In the genomic region with DNA sequence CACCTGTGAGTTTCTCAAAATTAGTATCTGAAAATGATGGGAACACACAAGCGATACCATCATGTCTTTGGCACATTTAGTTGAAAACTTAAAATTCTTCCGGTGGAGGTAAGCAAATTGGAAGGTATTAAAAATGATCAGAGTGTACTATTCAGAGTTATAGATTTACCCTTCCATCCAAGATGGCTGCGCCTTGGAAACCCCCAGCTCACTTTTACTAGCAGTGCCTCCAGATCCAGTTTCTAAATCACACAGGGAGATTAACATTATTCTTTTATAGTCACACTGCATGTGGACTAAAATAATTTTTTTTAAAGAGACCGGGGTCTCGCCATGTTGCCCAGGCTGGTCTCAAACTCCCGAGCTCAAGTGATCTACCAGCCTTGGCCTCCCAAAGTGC, we compare ENCODE assay signal across 19 cellular contexts. TPM values are rescaled to one million over a fixed set of nuclear protein-coding genes. Genes with fewer than 3 reads are reported as not detected.
A peak's percentile ranks its signal among the peaks of the same experiment; 100 is the strongest.
DNase-seq lines count a peak whose midpoint lies in the region; ATAC-seq lines count a peak whose summit lies in the region.
"Had no signal": no experiment of that assay in that cellular context is flagged by ENCODE, and none has a peak within 500 bp of the region (broad histone marks: within the 10 kb centered on the region; RNA-seq: fewer than 3 reads in every experiment).

No MANE protein-coding gene starts in this region.

- H3K4me3 Mint-ChIP-seq in activated naive CD8-positive, alpha-beta T cell treated with anti-CD3 and anti-CD28 coated beads for 36 hours, result peak overlapping the region; percentile 63
- peak overlapping the region; percentile 65 for H3K4me3 Mint-ChIP-seq in natural killer cell treated with Interleukin-12 subunit alpha and Interleukin-12 subunit beta and Interleukin-15 and Interleukin-18, amount 100 ng/mL, for 72 hours
- H3K4me3 Mint-ChIP-seq: neural progenitor cell had no signal

- ATAC-seq in natural killer cell treated with Interleukin-12 subunit alpha and Interleukin-12 subunit beta and Interleukin-15 and Interleukin-18, amount 100 ng/mL, for 72 hours, result no peak
- no peak for ATAC-seq in GM19452 (IDR thresholded peaks at IDR 0.05; ENCODE audit: unreplicated experiment)
- ATAC-seq: heart left ventricle, left lung had no signal

- peak overlapping the region; percentile 97 for H3K27ac Mint-ChIP-seq in activated naive CD8-positive, alpha-beta T cell treated with anti-CD3 and anti-CD28 coated beads for 36 hours
- H3K27ac Mint-ChIP-seq in natural killer cell treated with Interleukin-12 subunit alpha and Interleukin-12 subunit beta and Interleukin-15 and Interleukin-18, amount 100 ng/mL, for 72 hours, result peak overlapping the region; percentile 95 to 98
- H3K27ac Mint-ChIP-seq: neural progenitor cell had no signal

- H3K27me3 Mint-ChIP-seq in activated naive CD8-positive, alpha-beta T cell treated with anti-CD3 and anti-CD28 coated beads for 36 hours, result no peaks in the 10 kb centered on the region
- no peaks in the 10 kb centered on the region for H3K27me3 Mint-ChIP-seq in natural killer cell treated with Interleukin-12 subunit alpha and Interleukin-12 subunit beta and Interleukin-15 and Interleukin-18, amount 100 ng/mL, for 72 hours

- H3K36me3 Mint-ChIP-seq in activated naive CD8-positive, alpha-beta T cell treated with anti-CD3 and anti-CD28 coated beads for 36 hours, result peaks cover 36% of the 10 kb centered on the region
- H3K36me3 Mint-ChIP-seq in natural killer cell treated with Interleukin-12 subunit alpha and Interleukin-12 subunit beta and Interleukin-15 and Interleukin-18, amount 100 ng/mL, for 72 hours, result no peaks in the 10 kb centered on the region
- H3K36me3 Mint-ChIP-seq: neural progenitor cell had no signal

- DNase-seq in activated CD4-positive, alpha-beta T cell treated with anti-CD3 and anti-CD28 coated beads for 48 hours, result peak; percentile 42
- no peak for DNase-seq in activated CD4-positive, alpha-beta T cell treated with anti-CD3 and anti-CD28 coated beads, Interleukin-2, amount 50 U/mL, for 4 hours
- DNase-seq in stimulated activated CD4-positive, alpha-beta T cell treated with anti-CD3 and anti-CD28 coated beads, Interleukin-4, amount 100 ng/mL, for 24 hours, result peak; percentile 31
- DNase-seq in stimulated activated CD4-positive, alpha-beta T cell treated with anti-CD3 and anti-CD28 coated beads, Interleukin-4, amount 100 ng/mL, for 1 hour, result no peak
- no peak for DNase-seq in activated naive CD8-positive, alpha-beta T cell treated with anti-CD3 and anti-CD28 coated beads for 36 hours
- no peak for DNase-seq in natural killer cell treated with Interleukin-12 subunit alpha and Interleukin-12 subunit beta and Interleukin-15 and Interleukin-18, amount 100 ng/mL, for 72 hours (ENCODE audit: low spot score)
- no peak for DNase-seq in NCI-H748 (lab: John Stamatoyannopoulos, UW; ENCODE audit: unreplicated experiment)
- DNase-seq: BE2C; heart left ventricle; left lung; midbrain; NCI-H1048; NCI-H1930; NCI-H2227 treated with DMSO at 0.1 percent for 48 hours; SJCRH30; small intestine; stimulated activated CD8-positive, alpha-beta memory T cell treated with anti-CD3 and anti-CD28 coated beads, Interleukin-4, amount 100 ng/mL, for 48 hours had no signal

- H3K9me3 Mint-ChIP-seq in activated naive CD8-positive, alpha-beta T cell treated with anti-CD3 and anti-CD28 coated beads for 36 hours, result peaks cover 1% of the 10 kb centered on the region
- no peaks in the 10 kb centered on the region for H3K9me3 Mint-ChIP-seq in natural killer cell treated with Interleukin-12 subunit alpha and Interleukin-12 subunit beta and Interleukin-15 and Interleukin-18, amount 100 ng/mL, for 72 hours

- peaks cover 68% of the 10 kb centered on the region for H3K4me1 Mint-ChIP-seq in activated naive CD8-positive, alpha-beta T cell treated with anti-CD3 and anti-CD28 coated beads for 36 hours
- peaks cover 49 to 65% of the 10 kb centered on the region in 2 donors for H3K4me1 Mint-ChIP-seq in natural killer cell treated with Interleukin-12 subunit alpha and Interleukin-12 subunit beta and Interleukin-15 and Interleukin-18, amount 100 ng/mL, for 72 hours (ENCODE audit: low read depth in 2 of 2)

RNA-seq across cellular contexts. Expression of a gene that starts 15.0 kb away (rescaled TPM):
- total RNA-seq in activated naive CD8-positive, alpha-beta T cell treated with anti-CD3 and anti-CD28 coated beads for 36 hours, result 10 to 100 TPM; 50.1 to 51.1 TPM
- 10 to 100 TPM; 73.9 to 81.9 TPM for total RNA-seq in natural killer cell treated with Interleukin-12 subunit alpha and Interleukin-12 subunit beta and Interleukin-15 and Interleukin-18, amount 100 ng/mL, for 72 hours

RNA-seq across cellular contexts. Expression of a gene that starts 25.7 kb away (rescaled TPM):
- 100 to 1,000 TPM; 105 to 110 TPM for total RNA-seq in activated naive CD8-positive, alpha-beta T cell treated with anti-CD3 and anti-CD28 coated beads for 36 hours
- total RNA-seq in natural killer cell treated with Interleukin-12 subunit alpha and Interleukin-12 subunit beta and Interleukin-15 and Interleukin-18, amount 100 ng/mL, for 72 hours, result 10 to 100 TPM; 87.3 to 90.5 TPM

Comparison
In these comparisons a context has a peak if more than half of its experiments do, and no peak if none do; other contexts are left out.
1. DNase-seq: peak in activated CD4-positive, alpha-beta T cell treated with anti-CD3 and anti-CD28 coated beads for 48 hours (single experiment) and stimulated activated CD4-positive, alpha-beta T cell treated with anti-CD3 and anti-CD28 coated beads, Interleukin-4, amount 100 ng/mL, for 24 hours (single experiment); none in activated CD4-positive, alpha-beta T cell treated with anti-CD3 and anti-CD28 coated beads, Interleukin-2, amount 50 U/mL, for 4 hours (0 of 2), stimulated activated CD4-positive, alpha-beta T cell treated with anti-CD3 and anti-CD28 coated beads, Interleukin-4, amount 100 ng/mL, for 1 hour (single experiment), activated naive CD8-positive, alpha-beta T cell treated with anti-CD3 and anti-CD28 coated beads for 36 hours (single experiment), natural killer cell treated with Interleukin-12 subunit alpha and Interleukin-12 subunit beta and Interleukin-15 and Interleukin-18, amount 100 ng/mL, for 72 hours (single experiment) and NCI-H748 (single experiment).